18 cellular contexts compared by ENCODE assay signal in the genomic region with DNA sequence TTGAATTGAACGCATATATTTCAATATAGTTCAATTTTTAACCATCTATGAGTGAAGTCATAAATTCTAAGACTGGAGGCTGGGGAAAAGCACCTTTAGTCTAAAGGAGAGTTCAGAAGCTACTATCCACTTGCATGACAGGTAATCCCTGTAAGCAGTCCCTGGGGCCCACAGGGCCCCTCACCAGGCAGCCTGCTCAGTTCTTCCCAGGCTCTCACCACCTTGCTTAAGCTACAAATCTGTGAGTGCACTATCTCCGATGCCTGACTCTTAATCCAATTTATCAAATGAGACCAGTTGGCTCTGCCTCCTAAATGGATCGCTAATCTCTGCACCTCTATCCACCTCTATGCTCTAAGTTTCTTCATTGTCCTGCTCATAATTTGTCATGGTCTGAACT.
DNase-seq lines count a peak whose midpoint lies in the region; ATAC-seq lines count a peak whose summit lies in the region.
"Had no signal": no experiment of that assay in that cellular context is flagged by ENCODE, and none has a peak within 500 bp of the region (broad histone marks: within the 10 kb centered on the region; RNA-seq: fewer than 3 reads in every experiment).

No MANE protein-coding gene starts in this region.

- H3K27me3 ChIP-seq in mesendoderm (ENCODE audit: insufficient read depth, low read length, poor library complexity) = no peaks in the 10 kb centered on the region
- H3K27me3 ChIP-seq: BLaER1 had no signal

- no CpG with 5 or more reads among the region's 3 CpGs for WGBS in mesendoderm (ENCODE audit: extremely low coverage, insufficient coverage, low lambda C conversion rate)

- no peak overlapping the region for H2BK120ac ChIP-seq in mesendoderm (ENCODE audit: low read depth, low read length)

- H2BK5ac ChIP-seq in mesendoderm (ENCODE audit: low read length) = no peak overlapping the region

- no peaks in the 10 kb centered on the region for H3K36me3 Mint-ChIP-seq in naive thymus-derived CD8-positive, alpha-beta T cell
- H3K36me3 Mint-ChIP-seq: CD4-positive, CD25-positive, alpha-beta regulatory T cell; CD8-positive, alpha-beta memory T cell had no signal

- H3K4me1 Mint-ChIP-seq in naive thymus-derived CD8-positive, alpha-beta T cell = no peaks in the 10 kb centered on the region
- H3K4me1 Mint-ChIP-seq: B cell; CD4-positive, CD25-positive, alpha-beta regulatory T cell; CD8-positive, alpha-beta memory T cell had no signal

- H3K4ac ChIP-seq in mesendoderm (ENCODE audit: low read depth, low read length) = no peak overlapping the region

- no peak overlapping the region for H3K27ac Mint-ChIP-seq in naive thymus-derived CD8-positive, alpha-beta T cell
- H3K27ac Mint-ChIP-seq: B cell; CD4-positive, CD25-positive, alpha-beta regulatory T cell; CD8-positive, alpha-beta memory T cell; HFFc6 had no signal

- H3K36me3 ChIP-seq in mesendoderm (ENCODE audit: control insufficient read depth, insufficient read depth, low read length) = no peaks in the 10 kb centered on the region
- H3K36me3 ChIP-seq: BLaER1, HAP-1 had no signal

- H3K27me3 Mint-ChIP-seq in naive thymus-derived CD8-positive, alpha-beta T cell = peaks cover 0 to 14% (median 0%) of the 10 kb centered on the region in 5 donors
- H3K27me3 Mint-ChIP-seq: B cell; CD4-positive, CD25-positive, alpha-beta regulatory T cell had no signal

- H3K27ac ChIP-seq in mesendoderm (ENCODE audit: low read depth, low read length) = no peak overlapping the region
- H3K27ac ChIP-seq: 22Rv1, BLaER1, C4-2B had no signal

- no peaks in the 10 kb centered on the region for H3K4me1 ChIP-seq in mesendoderm (ENCODE audit: control insufficient read depth, low read depth, low read length)
- H3K4me1 ChIP-seq: BLaER1, HAP-1 had no signal

- no peaks in the 10 kb centered on the region for H3K79me2 ChIP-seq in mesendoderm (ENCODE audit: control insufficient read depth, insufficient read depth, low read length)

- no peak overlapping the region for H2BK15ac ChIP-seq in mesendoderm (replicated peaks; ENCODE audit: low read depth)

- H3K9ac ChIP-seq in mesendoderm (ENCODE audit: low read length) = no peak overlapping the region
- H3K9ac ChIP-seq: BLaER1 had no signal

- H3K4me3 Mint-ChIP-seq in naive thymus-derived CD8-positive, alpha-beta T cell = no peak overlapping the region
- H3K4me3 Mint-ChIP-seq: B cell; CD4-positive, CD25-positive, alpha-beta regulatory T cell; CD8-positive, alpha-beta memory T cell; HFFc6 had no signal

- H3K18ac ChIP-seq in mesendoderm (ENCODE audit: low read length) = no peak overlapping the region

- H2AK5ac ChIP-seq in mesendoderm (ENCODE audit: low read length) = no peak overlapping the region

- H3K23ac ChIP-seq in mesendoderm (ENCODE audit: low read length) = no peak overlapping the region

- POLR2A ChIA-PET in naive thymus-derived CD8-positive, alpha-beta T cell (lab: Charles Lee) = no interaction called here

- no peak for ATAC-seq in naive thymus-derived CD8-positive, alpha-beta T cell

- no peak overlapping the region for H4K8ac ChIP-seq in mesendoderm (ENCODE audit: low read depth, low read length)

- no peak overlapping the region for H3K56ac ChIP-seq in mesendoderm (ENCODE audit: low read length)

- H3K4me2 ChIP-seq in mesendoderm (ENCODE audit: low read length) = no peak overlapping the region
- H3K4me2 ChIP-seq: BLaER1 had no signal

- H3K4me3 ChIP-seq in mesendoderm (ENCODE audit: low read length) = no peak overlapping the region
- H3K4me3 ChIP-seq: BLaER1, HAP-1 had no signal

- H3K9me3 Mint-ChIP-seq in naive thymus-derived CD8-positive, alpha-beta T cell = peaks cover 0 to 12% (median 2%) of the 10 kb centered on the region in 9 donors

- peak; percentile 63 for DNase-seq in D341Med (ENCODE audit: low spot score)
- peak; percentile 79 to 94 for DNase-seq in NCI-H524 (lab: John Stamatoyannopoulos, UW)
- peak; percentile 100 for DNase-seq in NCI-H82 treated with DMSO at 0.1 percent for 48 hours (lab: John Stamatoyannopoulos, UW; ENCODE audit: unreplicated experiment)
- peak; percentile 32 for DNase-seq in mesendoderm
- DNase-seq in NCI-H510A treated with DMSO at 0.1 percent for 48 hours (lab: John Stamatoyannopoulos, UW) = no peak
- DNase-seq in NCI-H2227 treated with DMSO at 0.1 percent for 48 hours (lab: John Stamatoyannopoulos, UW) = no peak
- DNase-seq in naive thymus-derived CD8-positive, alpha-beta T cell = no peak
- DNase-seq: CD4-positive, CD25-positive, alpha-beta regulatory T cell; CD8-positive, alpha-beta memory T cell; DMS153; DND-41; GOT3; HFFc6 had no signal

- no peak overlapping the region for H4K5ac ChIP-seq in mesendoderm (ENCODE audit: low read length)

- no peaks in the 10 kb centered on the region for H3K79me1 ChIP-seq in mesendoderm (ENCODE audit: low read length)

Comparison
In these comparisons a context has a peak if more than half of its experiments do, and no peak if none do; other contexts are left out.
1. DNase-seq: peak in D341Med (single experiment), NCI-H524 (2 of 2), NCI-H82 treated with DMSO at 0.1 percent for 48 hours (single experiment) and mesendoderm (single experiment); none in NCI-H510A treated with DMSO at 0.1 percent for 48 hours (single experiment), NCI-H2227 treated with DMSO at 0.1 percent for 48 hours (single experiment) and naive thymus-derived CD8-positive, alpha-beta T cell (0 of 10).